In genomic region chr19:49019242-49019932, GRCh38 we compare ENCODE assay signal across 2 cellular contexts.
TF ChIP-seq lines count a peak whose summit lies in the region.

No MANE protein-coding gene starts in this region.

TF ChIP-seq in WTC11, 78 proteins besides CTCF, POLR2A, EP300 and RAD21:
- TF ChIP-seq RELA (CRISPR knock-in tag; IDR thresholded peaks at IDR 0.05; ENCODE audit: borderline replicate concordance) = no peak
- TF ChIP-seq, protein P1, sequence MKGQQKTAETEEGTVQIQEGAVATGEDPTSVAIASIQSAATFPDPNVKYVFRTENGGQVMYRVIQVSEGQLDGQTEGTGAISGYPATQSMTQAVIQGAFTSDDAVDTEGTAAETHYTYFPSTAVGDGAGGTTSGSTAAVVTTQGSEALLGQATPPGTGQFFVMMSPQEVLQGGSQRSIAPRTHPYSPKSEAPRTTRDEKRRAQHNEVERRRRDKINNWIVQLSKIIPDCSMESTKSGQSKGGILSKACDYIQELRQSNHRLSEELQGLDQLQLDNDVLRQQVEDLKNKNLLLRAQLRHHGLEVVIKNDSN (CRISPR knock-in tag; IDR thresholded peaks at IDR 0.05) = 0 out of 2 replicates have a peak, but pooled peaks have one; percentile 15
- TF ChIP-seq SP1 (CRISPR knock-in tag; conservative IDR thresholded peaks at IDR 0.05) = 0 out of 2 replicates have a peak, but pooled peaks have one; percentile 18
- TF ChIP-seq SMAD4 (CRISPR knock-in tag; IDR thresholded peaks at IDR 0.05) = peak; percentile 59; the same call in 1 of the 2 replicates

TF ChIP-seq in HepG2, 621 proteins besides CTCF, POLR2A, EP300 and RAD21:
- TF ChIP-seq SP4 (CRISPR knock-in tag; IDR thresholded peaks at IDR 0.05) (peak; percentile 49; the same call in 1 of the 2 replicates), PHF20 (CRISPR knock-in tag; IDR thresholded peaks at IDR 0.05) (no peak), ISX (CRISPR knock-in tag; conservative IDR thresholded peaks at IDR 0.05) (no peak), STAG1 (CRISPR knock-in tag; IDR thresholded peaks at IDR 0.05) (no peak), KDM2A (CRISPR knock-in tag; IDR thresholded peaks at IDR 0.05; ENCODE audit: borderline replicate concordance, low read depth) (0 out of 2 replicates have a peak, but pooled peaks have one; percentile 46), ZBTB1 (CRISPR knock-in tag; IDR thresholded peaks at IDR 0.05; ENCODE audit: borderline replicate concordance) (no peak), ZNF24 (IDR thresholded peaks at IDR 0.05) (no peak), TEAD3 (CRISPR knock-in tag; optimal IDR thresholded peaks at IDR 0.05; ENCODE audit: borderline replicate concordance) (no peak), SKI (IDR thresholded peaks at IDR 0.05; ENCODE audit: partially characterized antibody) (peak; percentile 50), AGO2 (optimal IDR thresholded peaks at IDR 0.05; ENCODE audit: low read depth, low read length) (peak; percentile 46), ZNF44 (CRISPR knock-in tag; IDR thresholded peaks at IDR 0.05) (no peak), ZIK1 (CRISPR knock-in tag; IDR thresholded peaks at IDR 0.05; ENCODE audit: borderline replicate concordance, low read depth) (no peak), ZNF354B (CRISPR knock-in tag; IDR thresholded peaks at IDR 0.05) (no peak), SMAD1 (CRISPR knock-in tag; IDR thresholded peaks at IDR 0.05; ENCODE audit: borderline replicate concordance, low read depth) (0 out of 2 replicates have a peak, but pooled peaks have one; percentile 14), MYC (CRISPR knock-in tag; IDR thresholded peaks at IDR 0.05; ENCODE audit: borderline replicate concordance) (0 out of 2 replicates have a peak, but pooled peaks have one; percentile 20), ZNF501 (CRISPR knock-in tag; IDR thresholded peaks at IDR 0.05) (peak; percentile 27; the same call in 1 of the 2 replicates), ZNF788 (CRISPR knock-in tag; IDR thresholded peaks at IDR 0.05; ENCODE audit: borderline replicate concordance) (peak; percentile 49; the same call in 1 of the 2 replicates), MAZ (IDR thresholded peaks at IDR 0.05; ENCODE audit: borderline replicate concordance, low read depth, low read length) (0 out of 2 replicates have a peak, but pooled peaks have one; percentile 18), MAZ (CRISPR knock-in tag; IDR thresholded peaks at IDR 0.05; ENCODE audit: low read depth) (no peak), ZNF329 (CRISPR knock-in tag; IDR thresholded peaks at IDR 0.05; ENCODE audit: low read depth) (no peak), ZNF317 (CRISPR knock-in tag; IDR thresholded peaks at IDR 0.05) (no peak), MED1 (CRISPR knock-in tag; IDR thresholded peaks at IDR 0.05) (no peak; the same call in 1 of the 2 replicates), ZKSCAN5 (CRISPR knock-in tag; IDR thresholded peaks at IDR 0.05) (no peak), ZGPAT (CRISPR knock-in tag; IDR thresholded peaks at IDR 0.05) (0 out of 2 replicates have a peak, but pooled peaks have one; percentile 24), ZNF484 (CRISPR knock-in tag; IDR thresholded peaks at IDR 0.05; ENCODE audit: borderline replicate concordance, low read depth) (no peak), ZFYVE20 (CRISPR knock-in tag; IDR thresholded peaks at IDR 0.05; ENCODE audit: borderline replicate concordance, low read depth) (no peak), KMT2B (CRISPR knock-in tag; IDR thresholded peaks at IDR 0.05) (no peak), RARA (CRISPR knock-in tag; IDR thresholded peaks at IDR 0.05) (no peak), CHD2 (IDR thresholded peaks at IDR 0.05; ENCODE audit: low read depth, low read length) (peak; percentile 73; the same call in 1 of the 2 replicates), MED8 (CRISPR knock-in tag; IDR thresholded peaks at IDR 0.05; ENCODE audit: insufficient replicate concordance) (no peak), EEA1 (CRISPR knock-in tag; IDR thresholded peaks at IDR 0.05; ENCODE audit: borderline replicate concordance) (no peak), ZSCAN31 (CRISPR knock-in tag; IDR thresholded peaks at IDR 0.05; ENCODE audit: low read depth) (0 out of 2 replicates have a peak, but pooled peaks have one; percentile 32), HNRNPK (IDR thresholded peaks at IDR 0.05; ENCODE audit: low read depth, low read length, poor library complexity, severe bottlenecking) (peak; percentile 39)
- TF ChIP-seq, protein P2, sequence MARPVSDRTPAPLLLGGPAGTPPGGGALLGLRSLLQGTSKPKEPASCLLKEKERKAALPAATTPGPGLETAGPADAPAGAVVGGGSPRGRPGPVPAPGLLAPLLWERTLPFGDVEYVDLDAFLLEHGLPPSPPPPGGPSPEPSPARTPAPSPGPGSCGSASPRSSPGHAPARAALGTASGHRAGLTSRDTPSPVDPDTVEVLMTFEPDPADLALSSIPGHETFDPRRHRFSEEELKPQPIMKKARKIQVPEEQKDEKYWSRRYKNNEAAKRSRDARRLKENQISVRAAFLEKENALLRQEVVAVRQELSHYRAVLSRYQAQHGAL (CRISPR knock-in tag; IDR thresholded peaks at IDR 0.05; ENCODE audit: not compliant biosample characterization) = no peak
- TF ChIP-seq, protein P3, sequence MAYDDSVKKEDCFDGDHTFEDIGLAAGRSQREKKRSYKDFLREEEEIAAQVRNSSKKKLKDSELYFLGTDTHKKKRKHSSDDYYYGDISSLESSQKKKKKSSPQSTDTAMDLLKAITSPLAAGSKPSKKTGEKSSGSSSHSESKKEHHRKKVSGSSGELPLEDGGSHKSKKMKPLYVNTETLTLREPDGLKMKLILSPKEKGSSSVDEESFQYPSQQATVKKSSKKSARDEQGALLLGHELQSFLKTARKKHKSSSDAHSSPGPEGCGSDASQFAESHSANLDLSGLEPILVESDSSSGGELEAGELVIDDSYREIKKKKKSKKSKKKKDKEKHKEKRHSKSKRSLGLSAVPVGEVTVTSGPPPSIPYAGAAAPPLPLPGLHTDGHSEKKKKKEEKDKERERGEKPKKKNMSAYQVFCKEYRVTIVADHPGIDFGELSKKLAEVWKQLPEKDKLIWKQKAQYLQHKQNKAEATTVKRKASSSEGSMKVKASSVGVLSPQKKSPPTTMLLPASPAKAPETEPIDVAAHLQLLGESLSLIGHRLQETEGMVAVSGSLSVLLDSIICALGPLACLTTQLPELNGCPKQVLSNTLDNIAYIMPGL (CRISPR knock-in tag; IDR thresholded peaks at IDR 0.05; ENCODE audit: borderline replicate concordance in 1 of 2, low read depth in 1 of 2) = peak in 1 of 2 experiments; percentile 6; a peak in 1 of 4 replicates
- TF ChIP-seq, protein P4, sequence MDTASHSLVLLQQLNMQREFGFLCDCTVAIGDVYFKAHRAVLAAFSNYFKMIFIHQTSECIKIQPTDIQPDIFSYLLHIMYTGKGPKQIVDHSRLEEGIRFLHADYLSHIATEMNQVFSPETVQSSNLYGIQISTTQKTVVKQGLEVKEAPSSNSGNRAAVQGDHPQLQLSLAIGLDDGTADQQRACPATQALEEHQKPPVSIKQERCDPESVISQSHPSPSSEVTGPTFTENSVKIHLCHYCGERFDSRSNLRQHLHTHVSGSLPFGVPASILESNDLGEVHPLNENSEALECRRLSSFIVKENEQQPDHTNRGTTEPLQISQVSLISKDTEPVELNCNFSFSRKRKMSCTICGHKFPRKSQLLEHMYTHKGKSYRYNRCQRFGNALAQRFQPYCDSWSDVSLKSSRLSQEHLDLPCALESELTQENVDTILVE (CRISPR knock-in tag; IDR thresholded peaks at IDR 0.05) = no peak
- TF ChIP-seq, protein P5, sequence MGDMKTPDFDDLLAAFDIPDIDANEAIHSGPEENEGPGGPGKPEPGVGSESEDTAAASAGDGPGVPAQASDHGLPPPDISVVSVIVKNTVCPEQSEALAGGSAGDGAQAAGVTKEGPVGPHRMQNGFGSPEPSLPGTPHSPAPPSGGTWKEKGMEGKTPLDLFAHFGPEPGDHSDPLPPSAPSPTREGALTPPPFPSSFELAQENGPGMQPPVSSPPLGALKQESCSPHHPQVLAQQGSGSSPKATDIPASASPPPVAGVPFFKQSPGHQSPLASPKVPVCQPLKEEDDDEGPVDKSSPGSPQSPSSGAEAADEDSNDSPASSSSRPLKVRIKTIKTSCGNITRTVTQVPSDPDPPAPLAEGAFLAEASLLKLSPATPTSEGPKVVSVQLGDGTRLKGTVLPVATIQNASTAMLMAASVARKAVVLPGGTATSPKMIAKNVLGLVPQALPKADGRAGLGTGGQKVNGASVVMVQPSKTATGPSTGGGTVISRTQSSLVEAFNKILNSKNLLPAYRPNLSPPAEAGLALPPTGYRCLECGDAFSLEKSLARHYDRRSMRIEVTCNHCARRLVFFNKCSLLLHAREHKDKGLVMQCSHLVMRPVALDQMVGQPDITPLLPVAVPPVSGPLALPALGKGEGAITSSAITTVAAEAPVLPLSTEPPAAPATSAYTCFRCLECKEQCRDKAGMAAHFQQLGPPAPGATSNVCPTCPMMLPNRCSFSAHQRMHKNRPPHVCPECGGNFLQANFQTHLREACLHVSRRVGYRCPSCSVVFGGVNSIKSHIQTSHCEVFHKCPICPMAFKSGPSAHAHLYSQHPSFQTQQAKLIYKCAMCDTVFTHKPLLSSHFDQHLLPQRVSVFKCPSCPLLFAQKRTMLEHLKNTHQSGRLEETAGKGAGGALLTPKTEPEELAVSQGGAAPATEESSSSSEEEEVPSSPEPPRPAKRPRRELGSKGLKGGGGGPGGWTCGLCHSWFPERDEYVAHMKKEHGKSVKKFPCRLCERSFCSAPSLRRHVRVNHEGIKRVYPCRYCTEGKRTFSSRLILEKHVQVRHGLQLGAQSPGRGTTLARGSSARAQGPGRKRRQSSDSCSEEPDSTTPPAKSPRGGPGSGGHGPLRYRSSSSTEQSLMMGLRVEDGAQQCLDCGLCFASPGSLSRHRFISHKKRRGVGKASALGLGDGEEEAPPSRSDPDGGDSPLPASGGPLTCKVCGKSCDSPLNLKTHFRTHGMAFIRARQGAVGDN (CRISPR knock-in tag; IDR thresholded peaks at IDR 0.05) = peak; percentile 45
- TF ChIP-seq, protein P6, sequence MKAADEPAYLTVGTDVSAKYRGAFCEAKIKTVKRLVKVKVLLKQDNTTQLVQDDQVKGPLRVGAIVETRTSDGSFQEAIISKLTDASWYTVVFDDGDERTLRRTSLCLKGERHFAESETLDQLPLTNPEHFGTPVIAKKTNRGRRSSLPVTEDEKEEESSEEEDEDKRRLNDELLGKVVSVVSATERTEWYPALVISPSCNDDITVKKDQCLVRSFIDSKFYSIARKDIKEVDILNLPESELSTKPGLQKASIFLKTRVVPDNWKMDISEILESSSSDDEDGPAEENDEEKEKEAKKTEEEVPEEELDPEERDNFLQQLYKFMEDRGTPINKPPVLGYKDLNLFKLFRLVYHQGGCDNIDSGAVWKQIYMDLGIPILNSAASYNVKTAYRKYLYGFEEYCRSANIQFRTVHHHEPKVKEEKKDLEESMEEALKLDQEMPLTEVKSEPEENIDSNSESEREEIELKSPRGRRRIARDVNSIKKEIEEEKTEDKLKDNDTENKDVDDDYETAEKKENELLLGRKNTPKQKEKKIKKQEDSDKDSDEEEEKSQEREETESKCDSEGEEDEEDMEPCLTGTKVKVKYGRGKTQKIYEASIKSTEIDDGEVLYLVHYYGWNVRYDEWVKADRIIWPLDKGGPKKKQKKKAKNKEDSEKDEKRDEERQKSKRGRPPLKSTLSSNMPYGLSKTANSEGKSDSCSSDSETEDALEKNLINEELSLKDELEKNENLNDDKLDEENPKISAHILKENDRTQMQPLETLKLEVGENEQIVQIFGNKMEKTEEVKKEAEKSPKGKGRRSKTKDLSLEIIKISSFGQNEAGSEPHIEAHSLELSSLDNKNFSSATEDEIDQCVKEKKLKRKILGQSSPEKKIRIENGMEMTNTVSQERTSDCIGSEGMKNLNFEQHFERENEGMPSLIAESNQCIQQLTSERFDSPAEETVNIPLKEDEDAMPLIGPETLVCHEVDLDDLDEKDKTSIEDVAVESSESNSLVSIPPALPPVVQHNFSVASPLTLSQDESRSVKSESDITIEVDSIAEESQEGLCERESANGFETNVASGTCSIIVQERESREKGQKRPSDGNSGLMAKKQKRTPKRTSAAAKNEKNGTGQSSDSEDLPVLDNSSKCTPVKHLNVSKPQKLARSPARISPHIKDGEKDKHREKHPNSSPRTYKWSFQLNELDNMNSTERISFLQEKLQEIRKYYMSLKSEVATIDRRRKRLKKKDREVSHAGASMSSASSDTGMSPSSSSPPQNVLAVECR (CRISPR knock-in tag; IDR thresholded peaks at IDR 0.05; ENCODE audit: borderline replicate concordance) = 0 out of 2 replicates have a peak, but pooled peaks have one; percentile 6
- TF ChIP-seq, protein P7, sequence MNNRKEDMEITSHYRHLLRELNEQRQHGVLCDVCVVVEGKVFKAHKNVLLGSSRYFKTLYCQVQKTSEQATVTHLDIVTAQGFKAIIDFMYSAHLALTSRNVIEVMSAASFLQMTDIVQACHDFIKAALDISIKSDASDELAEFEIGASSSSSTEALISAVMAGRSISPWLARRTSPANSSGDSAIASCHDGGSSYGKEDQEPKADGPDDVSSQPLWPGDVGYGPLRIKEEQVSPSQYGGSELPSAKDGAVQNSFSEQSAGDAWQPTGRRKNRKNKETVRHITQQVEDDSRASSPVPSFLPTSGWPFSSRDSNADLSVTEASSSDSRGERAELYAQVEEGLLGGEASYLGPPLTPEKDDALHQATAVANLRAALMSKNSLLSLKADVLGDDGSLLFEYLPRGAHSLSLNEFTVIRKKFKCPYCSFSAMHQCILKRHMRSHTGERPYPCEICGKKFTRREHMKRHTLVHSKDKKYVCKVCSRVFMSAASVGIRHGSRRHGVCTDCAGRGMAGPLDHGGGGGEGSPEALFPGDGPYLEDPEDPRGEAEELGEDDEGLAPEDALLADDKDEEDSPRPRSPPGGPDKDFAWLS (CRISPR knock-in tag; IDR thresholded peaks at IDR 0.05; ENCODE audit: borderline replicate concordance) = no peak
- TF ChIP-seq, protein P8, sequence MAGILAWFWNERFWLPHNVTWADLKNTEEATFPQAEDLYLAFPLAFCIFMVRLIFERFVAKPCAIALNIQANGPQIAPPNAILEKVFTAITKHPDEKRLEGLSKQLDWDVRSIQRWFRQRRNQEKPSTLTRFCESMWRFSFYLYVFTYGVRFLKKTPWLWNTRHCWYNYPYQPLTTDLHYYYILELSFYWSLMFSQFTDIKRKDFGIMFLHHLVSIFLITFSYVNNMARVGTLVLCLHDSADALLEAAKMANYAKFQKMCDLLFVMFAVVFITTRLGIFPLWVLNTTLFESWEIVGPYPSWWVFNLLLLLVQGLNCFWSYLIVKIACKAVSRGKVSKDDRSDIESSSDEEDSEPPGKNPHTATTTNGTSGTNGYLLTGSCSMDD (CRISPR knock-in tag; IDR thresholded peaks at IDR 0.05) = no peak
